ENCODE assay signal across 8 cellular contexts in the genomic region with DNA sequence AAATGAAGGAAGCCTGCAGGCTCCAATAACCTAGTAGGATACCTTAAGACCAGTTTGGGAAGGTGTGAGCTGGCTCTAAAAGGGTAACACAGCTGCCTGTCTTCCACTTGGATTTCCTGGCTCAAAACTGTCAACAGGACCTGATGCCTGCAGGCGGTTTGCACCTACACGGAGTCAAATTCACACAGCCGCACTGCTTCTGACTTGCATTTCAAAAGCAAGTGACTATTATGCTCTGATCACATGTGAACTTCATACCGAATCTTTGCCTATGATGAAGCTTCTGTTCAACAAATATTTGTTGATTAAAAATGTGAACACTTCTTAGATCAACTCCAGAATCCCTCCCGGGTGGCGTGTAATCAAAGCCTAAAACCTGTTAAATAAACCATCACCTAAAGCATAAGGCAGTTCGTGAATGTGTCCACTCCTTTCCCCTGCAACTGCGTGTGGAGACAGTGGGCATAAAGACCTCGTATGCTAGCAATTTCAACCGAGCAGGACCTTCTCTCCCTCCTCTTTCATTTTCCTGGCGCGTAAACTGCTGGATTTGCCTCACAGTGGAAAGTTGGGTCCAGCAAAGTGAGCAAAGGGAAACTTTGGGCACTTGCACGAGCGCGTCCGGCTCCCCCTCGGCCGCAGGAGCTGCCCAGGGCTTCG. TPM values are rescaled to one million over a fixed set of nuclear protein-coding genes. Genes with fewer than 3 reads are reported as not detected.
DNase-seq lines count a peak whose midpoint lies in the region; ATAC-seq and TF ChIP-seq lines count a peak whose summit lies in the region.
"Had no signal": no experiment of that assay in that cellular context is flagged by ENCODE, and none has a peak within 500 bp of the region (broad histone marks: within the 10 kb centered on the region; RNA-seq: fewer than 3 reads in every experiment).

No MANE protein-coding gene starts in this region.

- no peak for TF ChIP-seq CTCF in HFFc6 (IDR thresholded peaks at IDR 0.05)

- H3K9ac ChIP-seq in SK-N-MC (ENCODE audit: insufficient read length) (no peak overlapping the region), skeletal muscle tissue (ENCODE audit: low read depth in 1 of 3, low read length in 3 of 3) (peak overlapping the region; percentile 34 to 61 (median 35))

- no peak overlapping the region for H3K27ac ChIP-seq in SK-N-MC
- H3K27ac ChIP-seq in iPS DF 6.9 (ENCODE audit: low read length): no peak overlapping the region
- no peak overlapping the region for H3K27ac ChIP-seq in skeletal muscle tissue (ENCODE audit: low read depth, low read length)
- no peak overlapping the region for H3K27ac ChIP-seq in effector memory CD4-positive, alpha-beta T cell (ENCODE audit: insufficient read depth, low read length, poor library complexity, severe bottlenecking)

- peak overlapping the region; percentile 19; the same call in 1 of the 2 replicates for H3K4me3 Mint-ChIP-seq in HFFc6

- H3K36me3 ChIP-seq in SK-N-MC (ENCODE audit: insufficient read depth, low read length) (no peaks in the 10 kb centered on the region), iPS DF 6.9 (ENCODE audit: control insufficient read depth, insufficient read depth, low read length) (no peaks in the 10 kb centered on the region), skeletal muscle tissue (ENCODE audit: control insufficient read depth in 3 of 3, insufficient read depth in 3 of 3, low read length in 3 of 3) (no peaks in the 10 kb centered on the region)
- H3K36me3 ChIP-seq in effector memory CD4-positive, alpha-beta T cell (ENCODE audit: control insufficient read depth, insufficient read depth, low read length): no peaks in the 10 kb centered on the region

- H3K27me3 Mint-ChIP-seq in HFFc6 (ENCODE audit: insufficient read depth): peaks cover 69% of the 10 kb centered on the region

- no peaks in the 10 kb centered on the region for H3K36me3 Mint-ChIP-seq in HFFc6 (ENCODE audit: low read depth)

- DNase-seq in HFFc6: no peak
- DNase-seq in SK-N-MC (ENCODE audit: low read depth, low spot score): no peak
- no peak for DNase-seq in iPS DF 6.9 (ENCODE audit: low read depth, low spot score)
- no peak for DNase-seq in AML-193 (lab: John Stamatoyannopoulos, UW)
- no peak for DNase-seq in effector memory CD4-positive, alpha-beta T cell
- DNase-seq: SW 1271 had no signal

- H3K9me3 ChIP-seq in SK-N-MC (ENCODE audit: low read depth, low read length): no peaks in the 10 kb centered on the region
- H3K9me3 ChIP-seq in iPS DF 6.9 (ENCODE audit: control insufficient read depth, insufficient read depth, low read length): no peaks in the 10 kb centered on the region
- H3K9me3 ChIP-seq in skeletal muscle tissue (ENCODE audit: control insufficient read depth in 3 of 3, low read length in 3 of 3): no peaks in the 10 kb centered on the region
- H3K9me3 ChIP-seq in effector memory CD4-positive, alpha-beta T cell (ENCODE audit: control insufficient read depth, low read length): no peaks in the 10 kb centered on the region

- H3K4me1 Mint-ChIP-seq in HFFc6 (ENCODE audit: low read depth): no peaks in the 10 kb centered on the region

- no peak overlapping the region for H3K27ac Mint-ChIP-seq in HFFc6

- ATAC-seq in HG02642 (IDR thresholded peaks at IDR 0.05; ENCODE audit: poor library complexity, unreplicated experiment): no peak

- WGBS in iPS DF 6.9 (ENCODE audit: insufficient coverage, insufficient read length): no CpG with 5 or more reads among the region's 19 CpGs

- no peaks in the 10 kb centered on the region for H3K9me3 Mint-ChIP-seq in HFFc6

- H3K4me3 ChIP-seq in SK-N-MC (peak overlapping the region; percentile 54; the same call in 1 of the 2 replicates), iPS DF 6.9 (ENCODE audit: low read length) (peak overlapping the region; percentile 61; the same call in 1 of the 2 replicates), skeletal muscle tissue (ENCODE audit: low read length in 3 of 3) (peak overlapping the region; percentile 6 to 64 (median 62))
- no peak overlapping the region for H3K4me3 ChIP-seq in effector memory CD4-positive, alpha-beta T cell (ENCODE audit: insufficient read depth, low read depth, low read length, poor library complexity, severe bottlenecking)

- H3K4me1 ChIP-seq in iPS DF 6.9 (ENCODE audit: control insufficient read depth, insufficient read depth, low read length) (no peaks in the 10 kb centered on the region), skeletal muscle tissue (ENCODE audit: control insufficient read depth in 3 of 3, insufficient read depth in 3 of 3, low read length in 3 of 3) (peaks cover 0 to 17% (median 3%) of the 10 kb centered on the region in 3 donors)
- peaks cover 8% of the 10 kb centered on the region for H3K4me1 ChIP-seq in effector memory CD4-positive, alpha-beta T cell (ENCODE audit: control insufficient read depth, insufficient read depth, low read length, poor library complexity, severe bottlenecking)

- H3K27me3 ChIP-seq in iPS DF 6.9 (ENCODE audit: control insufficient read depth, insufficient read depth, low read length) (peaks cover 28% of the 10 kb centered on the region), skeletal muscle tissue (ENCODE audit: control insufficient read depth in 3 of 3, insufficient read depth in 3 of 3, low read length in 3 of 3) (peaks cover 9 to 28% (median 17%) of the 10 kb centered on the region in 3 donors)
- H3K27me3 ChIP-seq in effector memory CD4-positive, alpha-beta T cell (replicated peaks; ENCODE audit: control insufficient read depth, insufficient read depth, low read length, poor library complexity, severe bottlenecking): peaks cover 20% of the 10 kb centered on the region

RNA-seq across cellular contexts. Expression of a gene that starts 0.8 kb away (rescaled TPM):
- total RNA-seq in HFFc6 (2021; fragmentation: NEBNext Ultra II Directional; extraction: Animal tissue kit (Norgen Biotek cat#: 25700)): not detected
- total RNA-seq in skeletal muscle tissue: 0.52 TPM
